2 cellular contexts compared by ENCODE assay signal in the genomic region with DNA sequence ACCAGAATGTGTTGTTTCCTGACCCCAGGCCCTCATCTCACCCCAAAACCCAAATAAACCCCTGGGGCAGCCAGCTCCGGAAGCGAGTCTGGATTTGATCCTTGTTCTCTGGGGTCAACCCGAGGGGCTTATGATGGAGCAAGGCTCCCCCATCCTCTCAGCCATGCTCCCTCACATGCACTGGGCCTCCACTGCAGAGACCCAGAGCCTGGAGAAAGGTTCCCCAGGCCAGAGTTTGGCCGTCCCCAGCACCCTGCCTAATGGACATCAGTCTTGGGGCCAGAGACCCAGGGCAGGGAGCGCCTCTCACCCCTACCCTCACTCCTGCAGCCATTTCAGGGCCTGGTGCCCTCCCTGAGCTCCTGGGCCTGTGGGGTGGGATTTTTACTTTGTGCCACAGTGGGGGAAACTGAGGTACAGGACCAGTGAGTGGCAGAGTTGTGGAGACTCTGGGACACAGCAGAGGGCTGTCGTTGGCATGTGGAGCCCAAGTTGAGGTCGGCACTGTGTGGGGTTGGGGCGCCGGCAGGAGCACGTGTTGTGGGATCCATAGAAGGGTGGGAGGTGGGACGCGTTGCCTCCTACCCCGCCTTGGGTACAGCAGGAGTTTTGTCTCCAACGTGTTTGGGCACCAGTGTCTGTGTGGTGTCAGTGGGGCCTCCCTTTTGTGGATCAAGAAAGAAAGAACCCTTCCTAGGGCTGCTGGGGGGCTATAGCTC.
TF ChIP-seq lines count a peak whose summit lies in the region.

No MANE protein-coding gene starts in this region.

TF ChIP-seq in A549, 52 proteins besides CTCF, POLR2A, EP300 and RAD21:
- TF ChIP-seq, protein P1, sequence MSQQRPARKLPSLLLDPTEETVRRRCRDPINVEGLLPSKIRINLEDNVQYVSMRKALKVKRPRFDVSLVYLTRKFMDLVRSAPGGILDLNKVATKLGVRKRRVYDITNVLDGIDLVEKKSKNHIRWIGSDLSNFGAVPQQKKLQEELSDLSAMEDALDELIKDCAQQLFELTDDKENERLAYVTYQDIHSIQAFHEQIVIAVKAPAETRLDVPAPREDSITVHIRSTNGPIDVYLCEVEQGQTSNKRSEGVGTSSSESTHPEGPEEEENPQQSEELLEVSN (IDR thresholded peaks at IDR 0.05; ENCODE audit: borderline replicate concordance, low read depth) = no peak
- no peak for TF ChIP-seq FOSL2 (IDR thresholded peaks at IDR 0.05)
- TF ChIP-seq FOSL2 (CRISPR knock-in tag; IDR thresholded peaks at IDR 0.05) = no peak
- TF ChIP-seq, protein P2, sequence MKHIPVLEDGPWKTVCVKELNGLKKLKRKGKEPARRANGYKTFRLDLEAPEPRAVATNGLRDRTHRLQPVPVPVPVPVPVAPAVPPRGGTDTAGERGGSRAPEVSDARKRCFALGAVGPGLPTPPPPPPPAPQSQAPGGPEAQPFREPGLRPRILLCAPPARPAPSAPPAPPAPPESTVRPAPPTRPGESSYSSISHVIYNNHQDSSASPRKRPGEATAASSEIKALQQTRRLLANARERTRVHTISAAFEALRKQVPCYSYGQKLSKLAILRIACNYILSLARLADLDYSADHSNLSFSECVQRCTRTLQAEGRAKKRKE (CRISPR knock-in tag; IDR thresholded peaks at IDR 0.05; ENCODE audit: low read depth) = no peak
- no peak for TF ChIP-seq HOXB5 (CRISPR knock-in tag; IDR thresholded peaks at IDR 0.05)
- TF ChIP-seq BHLHE40 (IDR thresholded peaks at IDR 0.05; ENCODE audit: low read depth, low read length) = no peak
- TF ChIP-seq HOXA7 (CRISPR knock-in tag; IDR thresholded peaks at IDR 0.05) = no peak
- no peak for TF ChIP-seq PHF8 (IDR thresholded peaks at IDR 0.05; ENCODE audit: borderline replicate concordance, low read depth)
- TF ChIP-seq POLR2AphosphoS2 (conservative IDR thresholded peaks at IDR 0.05; ENCODE audit: low read length) = no peak
- no peak for TF ChIP-seq ZSCAN20 (CRISPR knock-in tag; IDR thresholded peaks at IDR 0.05)
- TF ChIP-seq CBX2 (IDR thresholded peaks at IDR 0.05; ENCODE audit: borderline replicate concordance, low read depth) = no peak
- TF ChIP-seq HOXB13 (CRISPR knock-in tag; IDR thresholded peaks at IDR 0.05; ENCODE audit: low read depth) = no peak
- TF ChIP-seq TP53 (CRISPR knock-in tag; IDR thresholded peaks at IDR 0.05) = no peak

TF ChIP-seq in liver, 16 proteins besides CTCF, POLR2A, EP300 and RAD21:
- no peak for TF ChIP-seq HNF4A (conservative IDR thresholded peaks at IDR 0.05)
- TF ChIP-seq, protein P3, sequence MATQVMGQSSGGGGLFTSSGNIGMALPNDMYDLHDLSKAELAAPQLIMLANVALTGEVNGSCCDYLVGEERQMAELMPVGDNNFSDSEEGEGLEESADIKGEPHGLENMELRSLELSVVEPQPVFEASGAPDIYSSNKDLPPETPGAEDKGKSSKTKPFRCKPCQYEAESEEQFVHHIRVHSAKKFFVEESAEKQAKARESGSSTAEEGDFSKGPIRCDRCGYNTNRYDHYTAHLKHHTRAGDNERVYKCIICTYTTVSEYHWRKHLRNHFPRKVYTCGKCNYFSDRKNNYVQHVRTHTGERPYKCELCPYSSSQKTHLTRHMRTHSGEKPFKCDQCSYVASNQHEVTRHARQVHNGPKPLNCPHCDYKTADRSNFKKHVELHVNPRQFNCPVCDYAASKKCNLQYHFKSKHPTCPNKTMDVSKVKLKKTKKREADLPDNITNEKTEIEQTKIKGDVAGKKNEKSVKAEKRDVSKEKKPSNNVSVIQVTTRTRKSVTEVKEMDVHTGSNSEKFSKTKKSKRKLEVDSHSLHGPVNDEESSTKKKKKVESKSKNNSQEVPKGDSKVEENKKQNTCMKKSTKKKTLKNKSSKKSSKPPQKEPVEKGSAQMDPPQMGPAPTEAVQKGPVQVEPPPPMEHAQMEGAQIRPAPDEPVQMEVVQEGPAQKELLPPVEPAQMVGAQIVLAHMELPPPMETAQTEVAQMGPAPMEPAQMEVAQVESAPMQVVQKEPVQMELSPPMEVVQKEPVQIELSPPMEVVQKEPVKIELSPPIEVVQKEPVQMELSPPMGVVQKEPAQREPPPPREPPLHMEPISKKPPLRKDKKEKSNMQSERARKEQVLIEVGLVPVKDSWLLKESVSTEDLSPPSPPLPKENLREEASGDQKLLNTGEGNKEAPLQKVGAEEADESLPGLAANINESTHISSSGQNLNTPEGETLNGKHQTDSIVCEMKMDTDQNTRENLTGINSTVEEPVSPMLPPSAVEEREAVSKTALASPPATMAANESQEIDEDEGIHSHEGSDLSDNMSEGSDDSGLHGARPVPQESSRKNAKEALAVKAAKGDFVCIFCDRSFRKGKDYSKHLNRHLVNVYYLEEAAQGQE (IDR thresholded peaks at IDR 0.05) = no peak
- TF ChIP-seq, protein P4, sequence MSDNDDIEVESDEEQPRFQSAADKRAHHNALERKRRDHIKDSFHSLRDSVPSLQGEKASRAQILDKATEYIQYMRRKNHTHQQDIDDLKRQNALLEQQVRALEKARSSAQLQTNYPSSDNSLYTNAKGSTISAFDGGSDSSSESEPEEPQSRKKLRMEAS (IDR thresholded peaks at IDR 0.05) = no peak
- TF ChIP-seq, protein P5, sequence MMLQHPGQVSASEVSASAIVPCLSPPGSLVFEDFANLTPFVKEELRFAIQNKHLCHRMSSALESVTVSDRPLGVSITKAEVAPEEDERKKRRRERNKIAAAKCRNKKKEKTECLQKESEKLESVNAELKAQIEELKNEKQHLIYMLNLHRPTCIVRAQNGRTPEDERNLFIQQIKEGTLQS (IDR thresholded peaks at IDR 0.05) = no peak
- no peak for TF ChIP-seq JUND (IDR thresholded peaks at IDR 0.05)
- no peak for TF ChIP-seq RXRA (IDR thresholded peaks at IDR 0.05)
- no peak for TF ChIP-seq GABPA (IDR thresholded peaks at IDR 0.05 in 1 of 2, conservative IDR thresholded peaks at IDR 0.05 in 1 of 2)
- TF ChIP-seq NR2F2 (IDR thresholded peaks at IDR 0.05) = no peak
- no peak for TF ChIP-seq FOXA1 (IDR thresholded peaks at IDR 0.05)
- no peak for TF ChIP-seq FOXA2 (IDR thresholded peaks at IDR 0.05)
- no peak for TF ChIP-seq HNF4G (IDR thresholded peaks at IDR 0.05)
- no peak for TF ChIP-seq SP1 (IDR thresholded peaks at IDR 0.05)
- TF ChIP-seq TAF1 (conservative IDR thresholded peaks at IDR 0.05) = no peak
- TF ChIP-seq EGR1 (IDR thresholded peaks at IDR 0.05; ENCODE audit: low read depth in 2 of 2) = no peak
- TF ChIP-seq YY1 (IDR thresholded peaks at IDR 0.05) = no peak
- TF ChIP-seq, protein P6, sequence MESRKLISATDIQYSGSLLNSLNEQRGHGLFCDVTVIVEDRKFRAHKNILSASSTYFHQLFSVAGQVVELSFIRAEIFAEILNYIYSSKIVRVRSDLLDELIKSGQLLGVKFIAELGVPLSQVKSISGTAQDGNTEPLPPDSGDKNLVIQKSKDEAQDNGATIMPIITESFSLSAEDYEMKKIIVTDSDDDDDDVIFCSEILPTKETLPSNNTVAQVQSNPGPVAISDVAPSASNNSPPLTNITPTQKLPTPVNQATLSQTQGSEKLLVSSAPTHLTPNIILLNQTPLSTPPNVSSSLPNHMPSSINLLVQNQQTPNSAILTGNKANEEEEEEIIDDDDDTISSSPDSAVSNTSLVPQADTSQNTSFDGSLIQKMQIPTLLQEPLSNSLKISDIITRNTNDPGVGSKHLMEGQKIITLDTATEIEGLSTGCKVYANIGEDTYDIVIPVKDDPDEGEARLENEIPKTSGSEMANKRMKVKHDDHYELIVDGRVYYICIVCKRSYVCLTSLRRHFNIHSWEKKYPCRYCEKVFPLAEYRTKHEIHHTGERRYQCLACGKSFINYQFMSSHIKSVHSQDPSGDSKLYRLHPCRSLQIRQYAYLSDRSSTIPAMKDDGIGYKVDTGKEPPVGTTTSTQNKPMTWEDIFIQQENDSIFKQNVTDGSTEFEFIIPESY (IDR thresholded peaks at IDR 0.05) = no peak
